In the genomic region with DNA sequence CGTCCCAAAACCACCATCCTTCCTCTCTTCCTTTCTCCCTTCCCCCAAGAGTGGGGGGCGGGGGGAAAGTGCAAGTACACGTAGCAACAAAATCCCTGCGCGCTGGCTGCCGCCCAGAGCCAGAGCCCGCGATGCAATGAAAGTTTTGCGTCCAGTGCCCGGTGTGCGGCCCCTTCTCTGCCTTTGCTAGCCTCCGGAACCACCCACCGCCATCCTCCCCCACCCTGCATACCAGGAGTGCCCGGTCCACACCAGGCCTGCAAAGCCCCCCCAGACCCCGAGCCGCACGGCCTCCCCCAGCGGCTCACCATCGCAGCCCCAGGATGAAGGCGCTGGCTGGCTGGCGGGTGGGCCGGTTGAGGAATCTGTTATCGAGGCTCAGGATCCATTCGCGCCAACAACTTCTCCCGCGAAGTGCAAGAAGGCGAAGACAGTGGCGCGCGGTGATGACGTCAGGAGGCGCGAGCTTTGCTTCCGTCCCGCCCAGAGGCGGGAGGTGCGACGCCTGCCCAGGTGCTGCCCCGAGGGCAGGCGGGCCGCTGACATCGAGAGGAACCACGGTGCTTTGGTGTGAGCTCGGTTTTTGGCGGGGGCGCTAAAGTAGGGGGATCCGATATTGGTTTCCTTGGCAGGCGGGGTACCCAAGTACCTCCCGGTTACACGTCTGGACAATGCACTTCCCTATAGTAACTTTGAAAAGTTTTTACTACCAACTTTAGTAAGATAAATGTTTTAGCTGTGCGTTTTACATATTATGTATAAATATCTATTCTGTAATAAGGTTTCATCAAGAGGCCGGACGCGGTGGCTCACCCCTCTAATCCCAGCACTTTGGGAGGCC, we compare ENCODE assay signal across 8 cellular contexts. TPM values are rescaled to one million over a fixed set of nuclear protein-coding genes. Genes with fewer than 3 reads are reported as not detected.
A peak's percentile ranks its signal among the peaks of the same experiment; 100 is the strongest.
DNase-seq lines count a peak whose midpoint lies in the region; ATAC-seq and TF ChIP-seq lines count a peak whose summit lies in the region.

A gene with protein sequence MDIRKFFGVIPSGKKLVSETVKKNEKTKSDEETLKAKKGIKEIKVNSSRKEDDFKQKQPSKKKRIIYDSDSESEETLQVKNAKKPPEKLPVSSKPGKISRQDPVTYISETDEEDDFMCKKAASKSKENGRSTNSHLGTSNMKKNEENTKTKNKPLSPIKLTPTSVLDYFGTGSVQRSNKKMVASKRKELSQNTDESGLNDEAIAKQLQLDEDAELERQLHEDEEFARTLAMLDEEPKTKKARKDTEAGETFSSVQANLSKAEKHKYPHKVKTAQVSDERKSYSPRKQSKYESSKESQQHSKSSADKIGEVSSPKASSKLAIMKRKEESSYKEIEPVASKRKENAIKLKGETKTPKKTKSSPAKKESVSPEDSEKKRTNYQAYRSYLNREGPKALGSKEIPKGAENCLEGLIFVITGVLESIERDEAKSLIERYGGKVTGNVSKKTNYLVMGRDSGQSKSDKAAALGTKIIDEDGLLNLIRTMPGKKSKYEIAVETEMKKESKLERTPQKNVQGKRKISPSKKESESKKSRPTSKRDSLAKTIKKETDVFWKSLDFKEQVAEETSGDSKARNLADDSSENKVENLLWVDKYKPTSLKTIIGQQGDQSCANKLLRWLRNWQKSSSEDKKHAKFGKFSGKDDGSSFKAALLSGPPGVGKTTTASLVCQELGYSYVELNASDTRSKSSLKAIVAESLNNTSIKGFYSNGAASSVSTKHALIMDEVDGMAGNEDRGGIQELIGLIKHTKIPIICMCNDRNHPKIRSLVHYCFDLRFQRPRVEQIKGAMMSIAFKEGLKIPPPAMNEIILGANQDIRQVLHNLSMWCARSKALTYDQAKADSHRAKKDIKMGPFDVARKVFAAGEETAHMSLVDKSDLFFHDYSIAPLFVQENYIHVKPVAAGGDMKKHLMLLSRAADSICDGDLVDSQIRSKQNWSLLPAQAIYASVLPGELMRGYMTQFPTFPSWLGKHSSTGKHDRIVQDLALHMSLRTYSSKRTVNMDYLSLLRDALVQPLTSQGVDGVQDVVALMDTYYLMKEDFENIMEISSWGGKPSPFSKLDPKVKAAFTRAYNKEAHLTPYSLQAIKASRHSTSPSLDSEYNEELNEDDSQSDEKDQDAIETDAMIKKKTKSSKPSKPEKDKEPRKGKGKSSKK (minus strand): TSS at position 432 of the 841 bp plus-strand sequence. CDS start 121 bp downstream, at position 311.

- no peak for TF ChIP-seq CTCF in fibroblast of the aortic adventitia (IDR thresholded peaks at IDR 0.05; ENCODE audit: insufficient read depth, low read length)
- TF ChIP-seq CTCF in nephron (IDR thresholded peaks at IDR 0.05; ENCODE audit: unreplicated experiment in 3 of 3): no peak

- H3K4me3 Mint-ChIP-seq in nephron: peak within 1 kb of the TSS; percentile 97 to 99 (median 98)

- peak; percentile 78 for TF ChIP-seq POLR2A in Raji (IDR thresholded peaks at IDR 0.05; ENCODE audit: insufficient read depth, low read depth, low read length)

- H3K4me3 ChIP-seq in fibroblast of the aortic adventitia (ENCODE audit: low read depth, low read length): peak within 1 kb of the TSS; percentile 95

- peak; percentile 61 for DNase-seq in DMS153 (lab: John Stamatoyannopoulos, UW)
- peak; percentile 89 for DNase-seq in LHCN-M2 (ENCODE audit: low read depth)
- DNase-seq in activated T-helper 9 cell treated with anti-CD3 and anti-CD28 coated beads, Interleukin-2, amount 50 U/mL, for 16 hours (ENCODE audit: low read depth): peak; percentile 88
- peak; percentile 91 for DNase-seq in fibroblast of the aortic adventitia (ENCODE audit: low read depth)
- peak; percentile 96 for DNase-seq in stimulated activated naive CD8-positive, alpha-beta T cell treated with anti-CD3 and anti-CD28 coated beads, Interleukin-15, Interleukin-2, amounts not matched to agents 100 U/mL and 50 U/mL, for 24 hours

- peaks cover 29% of the 10 kb centered on the region for H3K4me1 Mint-ChIP-seq in nephron

- peaks cover 7% of the 10 kb centered on the region for H3K36me3 Mint-ChIP-seq in nephron (ENCODE audit: low read depth)

- peak; percentile 67 for ATAC-seq in GM21737 (IDR thresholded peaks at IDR 0.05; ENCODE audit: unreplicated experiment)
- peak; percentile 90 for ATAC-seq in stimulated activated naive CD8-positive, alpha-beta T cell treated with anti-CD3 and anti-CD28 coated beads, Interleukin-15, Interleukin-2, amounts not matched to agents 100 U/mL and 50 U/mL, for 24 hours

- H3K27me3 Mint-ChIP-seq in nephron (ENCODE audit: low read depth): no peaks in the 10 kb centered on the region

- H3K9me3 Mint-ChIP-seq in nephron: peaks cover 9% of the 10 kb centered on the region

- peak within 1 kb of the TSS; percentile 94 to 97 (median 96) for H3K27ac Mint-ChIP-seq in nephron

RNA-seq across cellular contexts. Expression of the gene that starts here (rescaled TPM):
- total RNA-seq in LHCN-M2 (2014; rRNA removed) (31.0 and 34.3 TPM in 2 replicates), fibroblast of the aortic adventitia (ENCODE audit: low replicate concordance) (38.9 and 78.5 TPM in 2 replicates)
- polyA plus RNA-seq in LHCN-M2 (2012): 14.6 TPM

Comparison
In these comparisons a context has a peak if more than half of its experiments do, and no peak if none do; other contexts are left out.
1. Peak in every context shown above with its lines: DNase-seq, ATAC-seq and H3K4me3 ChIP-seq.